ENCODE assay signal across 8 cellular contexts in genomic region chr1:2877391-2877790, GRCh38.
"Had no signal": no experiment of that assay in that cellular context is flagged by ENCODE, and none has a peak within 500 bp of the region (broad histone marks: within the 10 kb centered on the region; RNA-seq: fewer than 3 reads in every experiment).

No MANE protein-coding gene starts in this region.

- H3K9me3 ChIP-seq: HAP-1 had no signal

- H3K4me2 ChIP-seq: GM23338 had no signal

- H3K9ac ChIP-seq: GM23248 had no signal

- H3K27ac ChIP-seq: GM23248 had no signal

- H2AFZ ChIP-seq: GM23248, GM23338 had no signal

- DNase-seq: GM23248, GOT3, H7, H9, HCEC 1CT, HFFc6 had no signal

- H3K36me3 ChIP-seq: HAP-1 had no signal

- H3K4me1 ChIP-seq: HAP-1 had no signal

- H3K4me3 ChIP-seq: GM23248, GM23338, HAP-1 had no signal
